ENCODE assay signal across 1 cellular context in the genomic region with DNA sequence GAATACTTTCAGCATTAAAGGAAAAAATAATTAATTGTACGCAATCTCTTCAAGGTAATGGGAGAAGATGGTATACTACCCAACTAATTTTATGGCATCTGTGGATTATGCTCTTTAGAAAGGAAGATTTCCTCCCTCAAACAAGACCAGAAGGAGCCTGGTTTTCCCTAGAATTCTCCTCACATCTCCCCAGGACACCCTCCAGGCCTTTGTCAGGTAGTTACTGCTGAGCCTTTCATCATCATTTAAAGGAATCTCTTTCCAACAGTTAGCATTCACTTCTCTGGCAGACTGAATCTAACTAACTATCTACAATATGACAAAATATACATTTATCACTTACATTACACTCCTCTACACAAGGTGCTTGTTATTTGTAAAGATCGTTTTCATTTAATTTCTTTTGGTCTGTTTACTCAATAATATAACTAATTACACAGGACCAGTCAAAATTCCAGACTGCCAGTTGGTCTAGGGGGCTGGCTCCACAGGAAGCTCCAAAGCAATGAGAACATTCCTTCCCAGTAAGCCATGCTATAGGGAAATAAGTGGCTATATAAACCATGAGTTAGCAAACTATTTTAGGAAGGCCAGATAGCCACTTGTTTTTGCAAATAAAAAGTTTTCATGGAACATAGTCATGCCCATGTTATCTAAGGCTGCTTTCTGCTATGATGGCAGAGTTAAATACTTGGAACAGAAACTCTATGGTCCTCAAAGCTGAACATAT.
TF ChIP-seq lines count a peak whose summit lies in the region.

No MANE protein-coding gene starts in this region.

TF ChIP-seq in K562, 482 proteins besides CTCF, POLR2A, EP300 and RAD21:
- TF ChIP-seq TCF3 (CRISPR knock-in tag; IDR thresholded peaks at IDR 0.05) (peak; percentile 35; the same call in 1 of the 2 replicates), NFE2 (IDR thresholded peaks at IDR 0.05; ENCODE audit: low read depth) (0 out of 2 replicates have a peak, but pooled peaks have one; percentile 7), TEAD4 (IDR thresholded peaks at IDR 0.05; ENCODE audit: low read length) (no peak), TEAD4 (CRISPR knock-in tag; IDR thresholded peaks at IDR 0.05; ENCODE audit: borderline replicate concordance) (no peak)
